In genomic region chr14:103762547-103762946, GRCh38 we compare ENCODE assay signal across 17 cellular contexts.
"Had no signal": no experiment of that assay in that cellular context is flagged by ENCODE, and none has a peak within 500 bp of the region (broad histone marks: within the 10 kb centered on the region; RNA-seq: fewer than 3 reads in every experiment).

No MANE protein-coding gene starts in this region.

- H3K27ac Mint-ChIP-seq: natural killer cell had no signal

- H3K4me1 ChIP-seq: colonic mucosa, esophagus squamous epithelium, right atrium auricular region, transverse colon had no signal

- H3K27me3 Mint-ChIP-seq: activated naive CD8-positive, alpha-beta T cell had no signal

- H3K9me3 Mint-ChIP-seq: natural killer cell had no signal

- H3K36me3 Mint-ChIP-seq: natural killer cell had no signal

- DNase-seq: activated CD4-positive, alpha-beta T cell treated with anti-CD3 and anti-CD28 coated beads for 4 hours; activated CD8-positive, alpha-beta memory T cell treated with anti-CD3 and anti-CD28 coated beads, Interleukin-2, amount 50 U/mL, for 48 hours; activated gamma-delta T cell treated with Interleukin-2 at 50 U/mL for 16 hours; amniotic stem cell; colonic mucosa; esophagus squamous epithelium; hippocampal formation; left ventricle myocardium inferior; natural killer cell; occipital lobe; stimulated activated CD4-positive, alpha-beta T cell treated with anti-CD3 and anti-CD28 coated beads, Interleukin-4, amount 100 ng/mL, for 4 hours; stimulated activated CD8-positive, alpha-beta memory T cell treated with anti-CD3 and anti-CD28 coated beads, Interleukin-4, amount 100 ng/mL, for 48 hours; stimulated activated naive CD8-positive, alpha-beta T cell treated with anti-CD3 and anti-CD28 coated beads, Interleukin-15, Interleukin-2, amounts not matched to agents 100 U/mL and 50 U/mL, for 24 hours; transverse colon had no signal

- H3K9me3 ChIP-seq: colonic mucosa, esophagus squamous epithelium, left ventricle myocardium inferior, right atrium auricular region, transverse colon had no signal

- H3K27ac ChIP-seq: colonic mucosa, esophagus squamous epithelium, left ventricle myocardium inferior, right atrium auricular region, skin epidermis, transverse colon had no signal

- H3K4me3 Mint-ChIP-seq: activated naive CD8-positive, alpha-beta T cell; natural killer cell had no signal

- H3K4me3 ChIP-seq: colonic mucosa, esophagus squamous epithelium, left ventricle myocardium inferior, right atrium auricular region, skin epidermis, transverse colon had no signal

- ATAC-seq: natural killer cell; stimulated activated naive CD8-positive, alpha-beta T cell treated with anti-CD3 and anti-CD28 coated beads, Interleukin-15, Interleukin-2, amounts not matched to agents 100 U/mL and 50 U/mL, for 24 hours had no signal

- H3K27me3 ChIP-seq: colonic mucosa, esophagus squamous epithelium, right atrium auricular region, transverse colon had no signal

- H3K36me3 ChIP-seq: colonic mucosa had no signal
